In genomic region chr2:183148967-183149366, GRCh38 we compare ENCODE assay signal across 13 cellular contexts. TPM values are rescaled to one million over a fixed set of nuclear protein-coding genes. Genes with fewer than 3 reads are reported as not detected.
DNase-seq lines count a peak whose midpoint lies in the region; ATAC-seq, FAIRE-seq and TF ChIP-seq lines count a peak whose summit lies in the region.
"Had no signal": no experiment of that assay in that cellular context is flagged by ENCODE, and none has a peak within 500 bp of the region (broad histone marks: within the 10 kb centered on the region; RNA-seq: fewer than 3 reads in every experiment).

No MANE protein-coding gene starts in this region.

- H3K9me3 Mint-ChIP-seq in GM23338 (peaks cover 17% of the 10 kb centered on the region; the same call in 2 of the 3 replicates), WTC11 (peaks cover 24% of the 10 kb centered on the region)

- no peak overlapping the region for H2AFZ ChIP-seq in GM23338

- no peak for ATAC-seq in GM23338
- ATAC-seq in WTC11, result no peak

- no peaks in the 10 kb centered on the region for H3F3A ChIP-seq in GM23338 (replicated peaks; ENCODE audit: low read depth)

- no peaks in the 10 kb centered on the region for H3K9me3 ChIP-seq in small intestine (ENCODE audit: control insufficient read depth, low read depth)
- H3K9me3 ChIP-seq in sigmoid colon, result peaks cover 0 to 3% (median 0%) of the 10 kb centered on the region in 4 donors
- H3K9me3 ChIP-seq in left ventricle myocardium inferior (replicated peaks), result peaks cover 5% of the 10 kb centered on the region

- H3K4me1 Mint-ChIP-seq in GM23338 (peaks cover 29% of the 10 kb centered on the region), WTC11 (peaks cover 37% of the 10 kb centered on the region)

- intact Hi-C loops in sigmoid colon (cut with DNase I), result no loop called here
- intact Hi-C loops in left ventricle myocardium inferior (cut with micrococcal nuclease), result no loop called here

- peaks cover 74% of the 10 kb centered on the region for H3K79me2 ChIP-seq in GM23338 (replicated peaks; ENCODE audit: insufficient read depth)

- H3K4me1 ChIP-seq in GM23338 (ENCODE audit: insufficient read depth) (peaks cover 28% of the 10 kb centered on the region), small intestine (ENCODE audit: control insufficient read depth in 2 of 2, insufficient read depth in 1 of 2, low read depth in 1 of 2, low read length in 1 of 2) (no peaks in the 10 kb centered on the region), sigmoid colon (peaks cover 0 to 15% (median 11%) of the 10 kb centered on the region in 4 donors), left ventricle myocardium inferior (peaks cover 17% of the 10 kb centered on the region)
- H3K4me1 ChIP-seq: BLaER1 had no signal

- H3K27ac Mint-ChIP-seq in GM23338 (peak overlapping the region; percentile 74; the same call in 1 of the 2 replicates), WTC11 (peak overlapping the region; percentile 75; the same call in 1 of the 2 replicates)

- no peak overlapping the region for H3K4me3 Mint-ChIP-seq in GM23338
- H3K4me3 Mint-ChIP-seq in WTC11, result no peak overlapping the region

- POLR2A ChIA-PET in WTC11 (lab: Charles Lee), result no interaction called here

- H3K36me3 Mint-ChIP-seq in GM23338 (ENCODE audit: low read depth), result peaks cover 83% of the 10 kb centered on the region
- H3K36me3 Mint-ChIP-seq in WTC11, result peaks cover 66% of the 10 kb centered on the region

- no peak for TF ChIP-seq EP300 in sigmoid colon (IDR thresholded peaks at IDR 0.05)

- peaks cover 18% of the 10 kb centered on the region for H3K36me3 ChIP-seq in GM23338 (ENCODE audit: insufficient read depth)
- H3K36me3 ChIP-seq in small intestine (ENCODE audit: control insufficient read depth in 2 of 2, insufficient read depth in 2 of 2, low read length in 2 of 2), result peaks cover 0 to 4% of the 10 kb centered on the region in 2 donors
- peaks cover 0 to 19% (median 1%) of the 10 kb centered on the region in 4 donors for H3K36me3 ChIP-seq in sigmoid colon
- peaks cover 16% of the 10 kb centered on the region for H3K36me3 ChIP-seq in left ventricle myocardium inferior

- H3K27me3 ChIP-seq in GM23338 (ENCODE audit: insufficient read depth) (no peaks in the 10 kb centered on the region), small intestine (ENCODE audit: control insufficient read depth in 2 of 2, insufficient read depth in 2 of 2, low read length in 2 of 2) (no peaks in the 10 kb centered on the region), sigmoid colon (no peaks in the 10 kb centered on the region), left ventricle myocardium inferior (ENCODE audit: low read depth) (no peaks in the 10 kb centered on the region)
- H3K27me3 ChIP-seq: BLaER1 had no signal

- H3K9me2 ChIP-seq in GM23338 (ENCODE audit: insufficient read depth), result no peaks in the 10 kb centered on the region

- DNase-seq in GM23338 (ENCODE audit: low spot score) (no peak), WTC11 (ENCODE audit: low spot score) (no peak), fibroblast of peridontal ligament (ENCODE audit: extremely low read depth) (peak; percentile 40), small intestine (no peak), sigmoid colon (no peak), left ventricle myocardium inferior (no peak), germinal center (ENCODE audit: low spot score) (no peak)
- DNase-seq: DMS 273 treated with DMSO at 0.1 percent for 48 hours, NCI-H1436, NCI-H2081, NCI-H526 had no signal

- no peak for TF ChIP-seq POLR2A in sigmoid colon (IDR thresholded peaks at IDR 0.05)

- 94 to 98% (median 96%) methylated on average over 1 of the region's 1 CpG for WGBS in small intestine, 3 donors
- WGBS in sigmoid colon, 2 donors, result 93 to 98% methylated on average over 1 of the region's 1 CpG

- peaks cover 20% of the 10 kb centered on the region for H4K20me1 ChIP-seq in GM23338 (replicated peaks; ENCODE audit: insufficient read depth)
- H4K20me1 ChIP-seq: BLaER1 had no signal

- 0 out of 2 replicates have a peak overlapping the region, but pooled peaks have one; percentile 3 for H3K4me2 ChIP-seq in GM23338
- H3K4me2 ChIP-seq: BLaER1 had no signal

- FAIRE-seq in small intestine (lab: Jason Lieb, UNC), result peak; percentile 26
- FAIRE-seq: GM18507 had no signal

- no peak overlapping the region for H3K4me3 ChIP-seq in GM23338
- H3K4me3 ChIP-seq in small intestine (ENCODE audit: low read depth in 1 of 2, low read length in 2 of 2), result no peak overlapping the region
- no peak overlapping the region for H3K4me3 ChIP-seq in sigmoid colon
- no peak overlapping the region for H3K4me3 ChIP-seq in left ventricle myocardium inferior
- H3K4me3 ChIP-seq: BLaER1 had no signal

- H3K27me3 Mint-ChIP-seq in GM23338 (ENCODE audit: insufficient read depth, low read depth, poor library complexity) (no peaks in the 10 kb centered on the region), WTC11 (ENCODE audit: low read depth) (no peaks in the 10 kb centered on the region)

- peak overlapping the region; percentile 82 for H3K27ac ChIP-seq in GM23338 (ENCODE audit: low read depth)
- no peak overlapping the region for H3K27ac ChIP-seq in small intestine (ENCODE audit: low read depth in 1 of 2, low read length in 1 of 2)
- no peak overlapping the region for H3K27ac ChIP-seq in sigmoid colon
- no peak overlapping the region for H3K27ac ChIP-seq in left ventricle myocardium inferior (replicated peaks)
- H3K27ac ChIP-seq: BLaER1 had no signal

- TF ChIP-seq CTCF in GM23338 (conservative IDR thresholded peaks at IDR 0.05; ENCODE audit: low read depth in 2 of 2) (no peak), WTC11 (IDR thresholded peaks at IDR 0.05) (no peak), sigmoid colon (IDR thresholded peaks at IDR 0.05) (no peak), left ventricle myocardium inferior (IDR thresholded peaks at IDR 0.05; ENCODE audit: borderline replicate concordance) (no peak)

- CTCF ChIA-PET in WTC11 (lab: Charles Lee), result interaction anchor here (1.0 kb wide), 1 partner anchor 169 kb away, joined by 3 read pairs; no protein-coding TSS in a partner anchor

TF ChIP-seq in GM23338, 12 proteins besides CTCF, POLR2A, EP300 and RAD21 (continues in another document):
- no peak for TF ChIP-seq REST (IDR thresholded peaks at IDR 0.05; ENCODE audit: unreplicated experiment)
- TF ChIP-seq EZH2 (IDR thresholded peaks at IDR 0.05; ENCODE audit: low read depth, unreplicated experiment), result no peak
- TF ChIP-seq EZH2phosphoT487 (IDR thresholded peaks at IDR 0.05; ENCODE audit: unreplicated experiment), result no peak

TF ChIP-seq in WTC11, 78 proteins besides CTCF, POLR2A, EP300 and RAD21 (continues in another document):
- TF ChIP-seq NFATC4 (CRISPR knock-in tag; IDR thresholded peaks at IDR 0.05) (no peak), HMGXB4 (CRISPR knock-in tag; IDR thresholded peaks at IDR 0.05) (no peak), ZNF317 (CRISPR knock-in tag; IDR thresholded peaks at IDR 0.05; ENCODE audit: borderline replicate concordance, low read depth) (no peak), ZNF219 (CRISPR knock-in tag; IDR thresholded peaks at IDR 0.05; ENCODE audit: borderline replicate concordance) (no peak), ZBTB21 (CRISPR knock-in tag; IDR thresholded peaks at IDR 0.05; ENCODE audit: borderline replicate concordance) (no peak), ERG (CRISPR knock-in tag; IDR thresholded peaks at IDR 0.05) (no peak), ZNF416 (CRISPR knock-in tag; IDR thresholded peaks at IDR 0.05) (no peak), MXD4 (CRISPR knock-in tag; IDR thresholded peaks at IDR 0.05; ENCODE audit: borderline replicate concordance) (no peak), ZNF263 (CRISPR knock-in tag; IDR thresholded peaks at IDR 0.05; ENCODE audit: low read depth) (no peak), ZNF512 (CRISPR knock-in tag; IDR thresholded peaks at IDR 0.05; ENCODE audit: borderline replicate concordance) (no peak)

RNA-seq across cellular contexts. Expression of gene NUP35, which starts 24.7 kb away (rescaled TPM):
- total RNA-seq in GM23338 (2014; rRNA removed; shearing (Covaris generic)), result 57.4 and 62.4 TPM in 2 replicates
- polyA plus RNA-seq in GM23338 (2016; fragmentation: Nextera tagmentation; extraction: Ambion mirVana) (49.9 and 65.3 TPM in 2 replicates), small intestine (10 to 100 TPM in 1 of 3 donors, 1 to 10 TPM in 2; 7.0 to 12.0 (median 7.8) TPM), sigmoid colon (1 to 10 TPM; 6.0 to 9.9 (median 7.9) TPM)
- total RNA-seq in WTC11 (2021) (39.5 to 47.2 TPM (median 40.4 TPM) in 3 replicates), sigmoid colon (10 to 100 TPM; 12.9 to 19.7 (median 14.3) TPM), left ventricle myocardium inferior (7.9 TPM)
